25 cellular contexts compared by ENCODE assay signal in the genomic region with DNA sequence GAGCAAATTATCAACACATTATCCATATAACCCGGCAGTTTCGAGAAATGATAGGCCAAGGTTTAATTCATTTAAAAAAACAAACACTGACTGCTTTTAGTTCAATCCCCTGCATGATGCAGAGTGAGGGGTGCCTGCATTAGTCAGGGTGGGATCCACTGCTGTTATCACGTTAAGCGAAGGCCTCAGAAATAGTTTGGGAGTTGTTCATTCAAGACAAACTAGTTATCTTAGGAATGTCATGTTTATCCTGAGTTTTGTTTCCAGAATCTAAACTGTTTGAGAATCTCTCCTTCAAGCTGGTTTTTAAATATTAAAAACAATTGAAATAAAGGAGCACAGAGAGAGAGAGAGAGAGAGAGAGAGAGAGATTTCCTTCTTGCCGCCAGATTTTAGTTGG.
"Had no signal": no experiment of that assay in that cellular context is flagged by ENCODE, and none has a peak within 500 bp of the region (broad histone marks: within the 10 kb centered on the region; RNA-seq: fewer than 3 reads in every experiment).

No MANE protein-coding gene starts in this region.

- ATAC-seq: esophagus mucosa, gastrocnemius medialis, heart right ventricle, left cardiac atrium, left lung, left ventricle myocardium superior, lower lobe of right lung, mucosa of descending colon had no signal

- FAIRE-seq: colon, islet of Langerhans, keratinocyte had no signal

- H3K4me1 ChIP-seq: esophagus squamous epithelium, gastrocnemius medialis, lower lobe of right lung had no signal

- DNase-seq: dermis blood vessel endothelial cell; dorsolateral prefrontal cortex; effector CD4-positive, alpha-beta T cell; effector memory CD4-positive, alpha-beta T cell; erythroblast; esophagus squamous epithelium; foreskin fibroblast; foreskin melanocyte; gastrocnemius medialis; glutamatergic neuron; head of caudate nucleus; heart right ventricle; hippocampal formation; left cardiac atrium; left lung; left ventricle myocardium superior; lower lobe of right lung; mucosa of descending colon; naive B cell had no signal

- H3K27me3 ChIP-seq: esophagus squamous epithelium, gastrocnemius medialis, left lung had no signal

- H3K4me3 ChIP-seq: coronary artery, dorsolateral prefrontal cortex, esophagus squamous epithelium, gastrocnemius medialis, heart right ventricle, left lung, lower lobe of right lung, mucosa of descending colon had no signal

- H3K36me3 ChIP-seq: esophagus squamous epithelium, gastrocnemius medialis, heart right ventricle, left lung, lower lobe of right lung had no signal

- H3K27ac ChIP-seq: coronary artery, dorsolateral prefrontal cortex, epithelial cell of prostate, esophagus squamous epithelium, gastrocnemius medialis, heart right ventricle, left lung, lower lobe of right lung had no signal

- H3K9me3 ChIP-seq: esophagus squamous epithelium, gastrocnemius medialis, heart right ventricle, left lung, lower lobe of right lung, mucosa of descending colon had no signal
